Comparison of ENCODE assay signal across 8 cellular contexts in genomic region chr2:20350105-20350712, GRCh38. TPM values are rescaled to one million over a fixed set of nuclear protein-coding genes. Genes with fewer than 3 reads are reported as not detected.
DNase-seq lines count a peak whose midpoint lies in the region; ATAC-seq and TF ChIP-seq lines count a peak whose summit lies in the region.

No MANE protein-coding gene starts in this region.

- TF ChIP-seq CTCF in CD8-positive, alpha-beta T cell (IDR thresholded peaks at IDR 0.05) = no peak
- TF ChIP-seq CTCF in heart left ventricle (IDR thresholded peaks at IDR 0.05) = no peak

- H3K9me3 ChIP-seq in CD8-positive, alpha-beta T cell (ENCODE audit: low read length) = no peaks in the 10 kb centered on the region
- no peaks in the 10 kb centered on the region for H3K9me3 ChIP-seq in heart left ventricle

- no peaks in the 10 kb centered on the region for H3K27me3 Mint-ChIP-seq in CD8-positive, alpha-beta T cell (ENCODE audit: low read depth)

- peak overlapping the region; percentile 50 for H3K4me3 ChIP-seq in CD8-positive, alpha-beta T cell (ENCODE audit: low read depth, low read length)
- H3K4me3 ChIP-seq in heart left ventricle (peak overlapping the region; percentile 66 to 97 (median 89)), urinary bladder (ENCODE audit: low read depth, low read length) (peak overlapping the region; percentile 92)

- peak; percentile 15 for ATAC-seq in CD8-positive, alpha-beta T cell
- peak; percentile 21 for ATAC-seq in GM19372 (IDR thresholded peaks at IDR 0.05; ENCODE audit: low read depth, unreplicated experiment)
- ATAC-seq in HG03457 (IDR thresholded peaks at IDR 0.05; ENCODE audit: unreplicated experiment) = peak; percentile 14
- ATAC-seq in heart left ventricle = peak; percentile 34 to 70 (median 66)

- 0% methylated on average over 28 to 64 of the region's 64 CpGs for WGBS in heart left ventricle, 4 donors
- WGBS in urinary bladder = under 1% methylated on average over 64 of the region's 64 CpGs

- peak overlapping the region; percentile 82 for H3K27ac Mint-ChIP-seq in CD8-positive, alpha-beta T cell

- H3K9me3 Mint-ChIP-seq in CD8-positive, alpha-beta T cell = no peaks in the 10 kb centered on the region

- H3K4me1 Mint-ChIP-seq in CD8-positive, alpha-beta T cell (ENCODE audit: low read depth) = peaks cover 47% of the 10 kb centered on the region

- intact Hi-C loops in CD8-positive, alpha-beta T cell (cut with DNase I, micrococcal nuclease) = loop anchor here (1.0 to 10.0 kb wide), 9 partner anchors 8 to 1003 kb away; partner anchors contain the start of genes HS1BP3 (in 1 of the 2), LAPTM4A (in 1 of the 2), LDAH (in 1 of the 2) and RHOB (in 1 of the 2)
- intact Hi-C loops in heart left ventricle (cut with DNase I) (no loop called here), posterior vena cava (cut with DNase I) (no loop called here)

- H3K36me3 Mint-ChIP-seq in CD8-positive, alpha-beta T cell = peaks cover 18% of the 10 kb centered on the region

- TF ChIP-seq POLR2A in heart left ventricle (IDR thresholded peaks at IDR 0.05) = no peak

- CTCF ChIA-PET in CD8-positive, alpha-beta T cell (lab: Charles Lee) = interaction anchor here (1.1 to 2.8 kb wide), 2 partner anchors 23 to 27 kb away, joined by 3 to 15 read pairs; no protein-coding TSS in a partner anchor

- peaks cover 55% of the 10 kb centered on the region for H3K4me1 ChIP-seq in CD8-positive, alpha-beta T cell (ENCODE audit: insufficient read depth, low read length)
- H3K4me1 ChIP-seq in heart left ventricle (peaks cover 5 to 58% (median 42%) of the 10 kb centered on the region in 12 donors), urinary bladder (ENCODE audit: insufficient read depth) (peaks cover 1% of the 10 kb centered on the region)

- no peaks in the 10 kb centered on the region for H3K36me3 ChIP-seq in CD8-positive, alpha-beta T cell (ENCODE audit: insufficient read depth, low read length)
- H3K36me3 ChIP-seq in heart left ventricle (peaks cover 0 to 11% (median 0%) of the 10 kb centered on the region in 9 donors), urinary bladder (ENCODE audit: insufficient read depth) (peaks cover 2% of the 10 kb centered on the region)

- H3K27me3 ChIP-seq in CD8-positive, alpha-beta T cell (ENCODE audit: insufficient read depth, low read length) = no peaks in the 10 kb centered on the region
- no peaks in the 10 kb centered on the region for H3K27me3 ChIP-seq in heart left ventricle

- H3K27ac ChIP-seq in CD8-positive, alpha-beta T cell (ENCODE audit: low read depth, low read length) = peak overlapping the region; percentile 65
- H3K27ac ChIP-seq in heart left ventricle = peak overlapping the region; percentile 86 to 98 (median 94)
- H3K27ac ChIP-seq in urinary bladder (ENCODE audit: low read depth) = peak overlapping the region; percentile 91

- peak in 6 of 7 experiments; percentile 42 to 76 (median 52) for DNase-seq in CD8-positive, alpha-beta T cell
- DNase-seq in SHP77 (lab: John Stamatoyannopoulos, UW) = peak; percentile 23 to 38
- DNase-seq in activated naive CD4-positive, alpha-beta T cell treated with anti-CD3 and anti-CD28 coated beads, Interleukin-2, amount 50 U/mL, for 16 hours = peak; percentile 68
- DNase-seq in heart left ventricle = peak; percentile 46 to 82 (median 66)
- peak; percentile 82 for DNase-seq in posterior vena cava (ENCODE audit: low spot score)

- POLR2A ChIA-PET in CD8-positive, alpha-beta T cell (lab: Charles Lee) = interaction anchor here (0.8 to 2.2 kb wide), 6 partner anchors 10 to 301 kb away, joined by 3 to 6 read pairs (median 3); partner anchors contain the start of gene HS1BP3

- H3K4me3 Mint-ChIP-seq in CD8-positive, alpha-beta T cell = no peak overlapping the region

RNA-seq across cellular contexts. Expression of gene PUM2, which starts 0.4 kb away (rescaled TPM):
- 10 to 100 TPM; 91.3 to 93.5 TPM for total RNA-seq in CD8-positive, alpha-beta T cell
- total RNA-seq in heart left ventricle (10 to 100 TPM; 37.8 to 75.4 (median 63.2) TPM), posterior vena cava (10 to 100 TPM; 69.2 to 81.8 TPM), urinary bladder (128 TPM)
- polyA plus RNA-seq in heart left ventricle (10 to 100 TPM; 18.6 to 31.8 TPM), urinary bladder (48.6 TPM)

Comparison
In these comparisons a context has a peak if more than half of its experiments do, and no peak if none do; other contexts are left out.
1. Peak in every context shown above with its lines: DNase-seq, ATAC-seq, H3K4me3 ChIP-seq and H3K27ac ChIP-seq.
2. ATAC-seq: peak in every context shown above with its lines; median percentile 66 in heart left ventricle; 21 in GM19372; 15 in CD8-positive, alpha-beta T cell; 14 in HG03457.
3. DNase-seq: peak in every context shown above with its lines; median percentile 82 in posterior vena cava; 68 in activated naive CD4-positive, alpha-beta T cell treated with anti-CD3 and anti-CD28 coated beads, Interleukin-2, amount 50 U/mL, for 16 hours; 66 in heart left ventricle; 52 in CD8-positive, alpha-beta T cell; 30 in SHP77.
4. intact Hi-C loops: an anchor here in CD8-positive, alpha-beta T cell (1.0 to 10.0 kb wide); none called in heart left ventricle and posterior vena cava.